1 cellular context compared by ENCODE assay signal in genomic region chr16:35533683-35534082, GRCh38.
TF ChIP-seq lines count a peak whose summit lies in the region.

No MANE protein-coding gene starts in this region.

TF ChIP-seq in GM23338, 12 proteins besides CTCF, POLR2A, EP300 and RAD21 (continued from another document):
- TF ChIP-seq ZNF462 (CRISPR knock-in tag; IDR thresholded peaks at IDR 0.05) (no peak), JUNB (IDR thresholded peaks at IDR 0.05; ENCODE audit: unreplicated experiment) (no peak), ZNF114 (CRISPR knock-in tag; IDR thresholded peaks at IDR 0.05) (no peak), EZH2 (IDR thresholded peaks at IDR 0.05; ENCODE audit: low read depth, unreplicated experiment) (no peak), REST (IDR thresholded peaks at IDR 0.05; ENCODE audit: unreplicated experiment) (no peak)
